34 cellular contexts compared by ENCODE assay signal in genomic region chr20:20877079-20877478, GRCh38.
"Had no signal": no experiment of that assay in that cellular context is flagged by ENCODE, and none has a peak within 500 bp of the region (broad histone marks: within the 10 kb centered on the region; RNA-seq: fewer than 3 reads in every experiment).

No MANE protein-coding gene starts in this region.

- H3K36me3 ChIP-seq: MG63 had no signal

- H3K9me3 ChIP-seq: MG63 had no signal

- H3K27me3 ChIP-seq: MG63 had no signal

- H3K4me3 ChIP-seq: MG63 had no signal

- DNase-seq: Karpas-422, Kasumi-1, MG63, MM.1S, MV-4-11, NCI-H1048, NCI-H1092, NCI-H1092 treated with DMSO at 0.1 percent for 48 hours, NCI-H1105, NCI-H1105 treated with DMSO at 0.1 percent for 48 hours, NCI-H1417, NCI-H1417 treated with DMSO at 0.1 percent for 48 hours, NCI-H1436, NCI-H1436 treated with DMSO at 0.1 percent for 48 hours, NCI-H146, NCI-H1694, NCI-H1694 treated with DMSO at 0.1 percent for 48 hours, NCI-H187, NCI-H187 treated with DMSO at 0.1 percent for 48 hours, NCI-H1930, NCI-H2029, NCI-H2029 treated with DMSO at 0.1 percent for 48 hours, NCI-H2081, NCI-H2081 treated with DMSO at 0.1 percent for 48 hours, NCI-H2107, NCI-H2171, NCI-H2171 treated with DMSO at 0.1 percent for 48 hours, NCI-H2227 treated with DMSO at 0.1 percent for 48 hours, NCI-H226, NCI-H345, NCI-H446, NCI-H446 treated with DMSO at 0.1 percent for 48 hours, NCI-H510A, NCI-H510A treated with DMSO at 0.1 percent for 48 hours had no signal
